ENCODE assay signal across 1 cellular context in the genomic region with DNA sequence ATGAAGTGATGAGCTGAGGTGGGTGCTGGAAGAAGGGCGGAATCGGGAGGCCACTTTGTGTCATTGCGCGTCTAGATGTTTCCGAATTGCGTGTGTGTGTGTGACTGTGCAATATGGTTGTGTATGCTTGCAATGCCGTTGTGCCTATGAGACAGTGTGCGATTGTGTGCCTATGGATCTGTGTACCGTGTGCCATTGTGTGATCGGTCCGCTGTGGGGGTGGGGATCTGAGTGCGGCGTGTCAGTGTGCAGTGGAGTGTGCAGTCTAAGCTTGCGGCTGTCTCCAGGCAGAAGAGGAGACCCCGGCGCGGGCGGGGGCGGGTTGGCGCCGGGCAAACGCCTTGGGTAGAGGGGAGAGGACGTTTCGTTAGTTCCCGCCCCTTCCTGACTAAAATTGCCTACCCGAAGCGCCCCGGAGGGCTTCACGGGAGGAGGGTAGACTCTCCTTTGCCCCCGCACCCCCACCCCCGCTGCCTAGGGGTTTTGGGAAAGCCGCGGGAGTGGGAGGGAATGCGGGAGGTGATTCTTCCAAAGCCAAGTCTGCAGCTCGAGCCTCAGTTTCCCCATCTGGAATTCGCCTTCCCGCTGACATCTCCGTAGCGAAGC.
TF ChIP-seq lines count a peak whose summit lies in the region.

No MANE protein-coding gene starts in this region.

TF ChIP-seq in H1, 55 proteins besides CTCF, POLR2A, EP300 and RAD21:
- no peak for TF ChIP-seq MAFK (IDR thresholded peaks at IDR 0.05; ENCODE audit: low read depth, low read length)
- TF ChIP-seq POLR2AphosphoS5 (IDR thresholded peaks at IDR 0.05; ENCODE audit: low read depth, low read length), result peak; percentile 58; the same call in 1 of the 2 replicates
- TF ChIP-seq KDM4A (IDR thresholded peaks at IDR 0.05; ENCODE audit: low read depth, low read length, severe bottlenecking), result peak; percentile 52
- no peak for TF ChIP-seq POU5F1 (IDR thresholded peaks at IDR 0.05; ENCODE audit: low read depth, low read length)
- no peak for TF ChIP-seq TAF1 (IDR thresholded peaks at IDR 0.05; ENCODE audit: low read depth, low read length)
- peak; percentile 44 for TF ChIP-seq RNF2 (IDR thresholded peaks at IDR 0.05; ENCODE audit: borderline replicate concordance, low read depth, low read length, missing control alignments, poor library complexity, severe bottlenecking)
- TF ChIP-seq SIN3A (conservative IDR thresholded peaks at IDR 0.05 in 1 of 2, IDR thresholded peaks at IDR 0.05 in 1 of 2; ENCODE audit: low read depth in 1 of 2, low read length in 2 of 2), result 0 out of 4 replicates have a peak, but pooled peaks of 1 of the 2 experiments have one; percentile 25
- no peak for TF ChIP-seq SP1 (IDR thresholded peaks at IDR 0.05; ENCODE audit: low read depth, low read length)
